Comparison of ENCODE assay signal across 18 cellular contexts in genomic region chr6:139582956-139583355, GRCh38.
"Had no signal": no experiment of that assay in that cellular context is flagged by ENCODE, and none has a peak within 500 bp of the region (broad histone marks: within the 10 kb centered on the region; RNA-seq: fewer than 3 reads in every experiment).

No MANE protein-coding gene starts in this region.

- H3K4me3 ChIP-seq: heart left ventricle, lung, mucosa of descending colon, transverse colon had no signal

- H3K27me3 ChIP-seq: heart left ventricle, neutrophil, transverse colon had no signal

- H3K9me3 ChIP-seq: heart left ventricle, mucosa of descending colon, neutrophil, transverse colon had no signal

- H3K36me3 ChIP-seq: heart left ventricle, neutrophil, transverse colon had no signal

- H3K4me3 Mint-ChIP-seq: activated naive CD8-positive, alpha-beta T cell treated with anti-CD3 and anti-CD28 coated beads, Interleukin-2, amount 50 U/mL, for 24 hours; effector memory CD8-positive, alpha-beta T cell; naive thymus-derived CD8-positive, alpha-beta T cell had no signal

- H3K27me3 Mint-ChIP-seq: effector memory CD8-positive, alpha-beta T cell had no signal

- H3K27ac ChIP-seq: heart left ventricle, neutrophil, transverse colon had no signal

- H3K9me3 Mint-ChIP-seq: activated naive CD8-positive, alpha-beta T cell treated with anti-CD3 and anti-CD28 coated beads, Interleukin-2, amount 50 U/mL, for 24 hours; effector memory CD8-positive, alpha-beta T cell; naive thymus-derived CD8-positive, alpha-beta T cell had no signal

- DNase-seq: activated CD4-positive, alpha-beta T cell treated with anti-CD3 and anti-CD28 coated beads, Interleukin-2, amount 50 U/mL, for 1 hour; activated naive CD4-positive, alpha-beta T cell treated with Interleukin-2 at 50 U/mL for 16 hours; activated naive CD8-positive, alpha-beta T cell treated with anti-CD3 and anti-CD28 coated beads, Interleukin-2, amount 50 U/mL, for 24 hours; aorta; dermis blood vessel endothelial cell; effector memory CD8-positive, alpha-beta T cell; heart left ventricle; left colon; mucosa of descending colon; naive thymus-derived CD8-positive, alpha-beta T cell; posterior cingulate gyrus; retina; stimulated activated CD4-positive, alpha-beta T cell treated with anti-CD3 and anti-CD28 coated beads, Interleukin-15, amount 100 ng/mL, for 24 hours; stimulated activated CD4-positive, alpha-beta T cell treated with anti-CD3 and anti-CD28 coated beads, Interleukin-4, amount 100 ng/mL, for 1 hour; stimulated activated naive CD4-positive, alpha-beta T cell; transverse colon had no signal

- H3K36me3 Mint-ChIP-seq: naive thymus-derived CD8-positive, alpha-beta T cell had no signal

- H3K27ac Mint-ChIP-seq: activated naive CD8-positive, alpha-beta T cell treated with anti-CD3 and anti-CD28 coated beads, Interleukin-2, amount 50 U/mL, for 24 hours; effector memory CD8-positive, alpha-beta T cell; naive thymus-derived CD8-positive, alpha-beta T cell had no signal

- ATAC-seq: activated naive CD8-positive, alpha-beta T cell treated with anti-CD3 and anti-CD28 coated beads, Interleukin-2, amount 50 U/mL, for 24 hours; effector memory CD8-positive, alpha-beta T cell; heart left ventricle; left colon; naive thymus-derived CD8-positive, alpha-beta T cell had no signal
